In the genomic region with DNA sequence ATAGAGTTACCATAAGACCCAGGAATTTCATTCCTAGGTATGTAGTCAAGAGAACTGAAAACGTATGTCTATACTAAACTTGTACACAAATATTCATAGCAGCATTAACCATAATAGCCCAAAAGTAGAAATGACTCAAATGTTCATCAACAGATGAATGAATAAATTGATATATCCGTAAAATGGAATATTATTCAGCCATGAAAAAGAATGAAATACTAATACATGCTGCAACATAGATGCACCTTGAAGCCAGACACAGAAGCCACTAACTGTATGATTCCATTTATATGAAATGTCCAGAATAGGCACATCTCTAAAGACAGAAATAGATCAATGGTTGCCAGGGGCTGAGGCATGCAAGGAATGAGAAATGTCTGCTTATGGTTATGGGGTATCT, we compare ENCODE assay signal across 29 cellular contexts.
"Had no signal": no experiment of that assay in that cellular context is flagged by ENCODE, and none has a peak within 500 bp of the region (broad histone marks: within the 10 kb centered on the region; RNA-seq: fewer than 3 reads in every experiment).

No MANE protein-coding gene starts in this region.

- H3K27ac ChIP-seq: cardiac muscle cell, WERI-Rb-1 had no signal

- H3K36me3 ChIP-seq: cardiac muscle cell, WERI-Rb-1 had no signal

- DNase-seq: activated CD4-positive, alpha-beta memory T cell treated with anti-CD3 and anti-CD28 coated beads, Interleukin-2, amount 10 ng/mL, durations not matched to agents 7 days and 5 days; activated CD4-positive, alpha-beta T cell treated with anti-CD3 and anti-CD28 coated beads for 1 hour; activated CD4-positive, alpha-beta T cell treated with anti-CD3 and anti-CD28 coated beads for 48 hours; activated CD4-positive, CD25-positive, alpha-beta regulatory T cell; activated CD8-positive, alpha-beta memory T cell treated with anti-CD3 and anti-CD28 coated beads for 24 hours; activated CD8-positive, alpha-beta memory T cell treated with anti-CD3 and anti-CD28 coated beads, Interleukin-2, amount 10 ng/mL, durations not matched to agents 7 days and 5 days; activated CD8-positive, alpha-beta memory T cell treated with anti-CD3 and anti-CD28 coated beads, Interleukin-2, amount 50 U/mL, for 48 hours; activated effector memory CD4-positive, alpha-beta T cell treated with Interleukin-2 at 50 U/mL for 16 hours; activated naive CD4-positive, alpha-beta T cell treated with anti-CD3 and anti-CD28 coated beads, Interleukin-2, amount 10 ng/mL, durations not matched to agents 7 days and 5 days; activated naive CD8-positive, alpha-beta T cell treated with anti-CD3 and anti-CD28 coated beads for 36 hours; activated T-cell treated with anti-CD3 and anti-CD28 coated beads, Interleukin-2, amount 50 U/mL, for 48 hours; amniotic stem cell; aorta; Karpas-422; KBM-7; NCI-H1105; NCI-H1417 treated with DMSO at 0.1 percent for 48 hours; NCI-H187 treated with DMSO at 0.1 percent for 48 hours; NCI-H2081; NCI-H226; SIG-M5; SW 1271; T-helper 1 cell; T-helper 2 cell; T-helper 9 cell; WERI-Rb-1 had no signal

- ATAC-seq: activated CD8-positive, alpha-beta memory T cell treated with anti-CD3 and anti-CD28 coated beads, Interleukin-2, amount 10 ng/mL, durations not matched to agents 7 days and 5 days; Panc1; Right ventricle myocardium inferior had no signal

- H3K4me3 ChIP-seq: cardiac muscle cell had no signal

- H3K27me3 ChIP-seq: cardiac muscle cell had no signal
